Comparison of ENCODE assay signal across 9 cellular contexts in the genomic region with DNA sequence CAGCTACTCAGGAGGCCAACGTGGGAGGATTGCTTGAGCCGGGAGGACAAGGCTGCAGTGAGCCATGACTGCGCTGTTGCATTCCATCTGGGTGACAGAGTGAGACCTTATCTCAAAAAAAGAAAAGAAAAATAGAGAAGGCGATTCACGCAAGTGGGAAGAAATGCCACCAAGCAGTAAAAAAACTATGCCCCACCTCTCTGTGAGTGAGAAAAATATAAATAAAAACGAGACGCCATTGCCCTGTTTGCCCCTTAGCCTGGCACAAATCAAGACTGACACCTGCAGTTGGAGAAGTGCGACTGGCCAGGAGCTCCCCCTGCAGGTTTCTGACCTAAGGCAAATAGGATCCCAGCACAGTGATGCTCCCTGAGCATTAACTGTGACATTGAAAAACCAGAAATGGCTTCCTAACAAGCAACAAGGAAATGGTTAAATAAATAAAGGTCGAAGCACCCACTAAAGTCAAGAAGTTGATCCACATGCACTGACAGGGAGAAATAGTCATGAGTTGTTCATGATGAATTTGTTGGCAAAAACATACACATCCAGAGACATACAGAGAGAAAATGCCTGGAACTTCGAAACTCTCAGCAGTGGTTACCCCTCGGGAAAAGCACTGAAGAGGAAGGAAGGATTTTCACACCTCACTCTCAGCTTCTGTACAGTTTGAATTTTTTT. TPM values are rescaled to one million over a fixed set of nuclear protein-coding genes. Genes with fewer than 3 reads are reported as not detected.
A peak's percentile ranks its signal among the peaks of the same experiment; 100 is the strongest.
DNase-seq lines count a peak whose midpoint lies in the region; ATAC-seq and TF ChIP-seq lines count a peak whose summit lies in the region.
"Had no signal": no experiment of that assay in that cellular context is flagged by ENCODE, and none has a peak within 500 bp of the region (broad histone marks: within the 10 kb centered on the region; RNA-seq: fewer than 3 reads in every experiment).

No MANE protein-coding gene starts in this region.

- DNase-seq in NOMO-1 treated with DMSO at 0.1 percent for 48 hours (lab: John Stamatoyannopoulos, UW; ENCODE audit: unreplicated experiment) = peak; percentile 35
- DNase-seq in NOMO-1 treated with dmso at 0.1 percent for 144 hours (lab: John Stamatoyannopoulos, UW; ENCODE audit: unreplicated experiment) = no peak
- DNase-seq in Karpas-422 = peak; percentile 86
- peak; percentile 42 for DNase-seq in activated CD8-positive, alpha-beta T cell treated with anti-CD3 and anti-CD28 coated beads, Interleukin-2, amount 10 ng/mL, durations not matched to agents 7 days and 5 days
- peak in 1 of 3 donors; percentile 56 for DNase-seq in mucosa of descending colon
- DNase-seq in upper lobe of left lung = no peak

- no peak overlapping the region for H3K4me2 ChIP-seq in Karpas-422 (ENCODE audit: low read depth, low read length, poor library complexity, severe bottlenecking)

- no peaks in the 10 kb centered on the region for H3K36me3 ChIP-seq in Karpas-422 (ENCODE audit: insufficient read depth, low read length)
- H3K36me3 ChIP-seq in mucosa of descending colon (ENCODE audit: low read depth) = no peaks in the 10 kb centered on the region
- no peaks in the 10 kb centered on the region for H3K36me3 ChIP-seq in upper lobe of left lung

- H3K4me3 ChIP-seq in Karpas-422 (ENCODE audit: low read length) (no peak overlapping the region), mucosa of descending colon (no peak overlapping the region), upper lobe of left lung (no peak overlapping the region)

- no peak overlapping the region for H3K27ac Mint-ChIP-seq in activated CD8-positive, alpha-beta T cell treated with anti-CD3 and anti-CD28 coated beads, Interleukin-2, amount 10 ng/mL, durations not matched to agents 7 days and 5 days

- no peaks in the 10 kb centered on the region for H3K9me3 Mint-ChIP-seq in activated CD8-positive, alpha-beta T cell treated with anti-CD3 and anti-CD28 coated beads, Interleukin-2, amount 10 ng/mL, durations not matched to agents 7 days and 5 days (ENCODE audit: insufficient read depth)

- no peak overlapping the region for H3K9ac ChIP-seq in Karpas-422 (ENCODE audit: low read length)

- POLR2A ChIA-PET in activated CD8-positive, alpha-beta T cell treated with anti-CD3 and anti-CD28 coated beads, Interleukin-2, amount 10 ng/mL, durations not matched to agents 7 days and 5 days (lab: Charles Lee) = no interaction called here

- no peak for ATAC-seq in activated CD8-positive, alpha-beta T cell treated with anti-CD3 and anti-CD28 coated beads, Interleukin-2, amount 10 ng/mL, durations not matched to agents 7 days and 5 days
- ATAC-seq in mucosa of descending colon (peak; percentile 50), HG03280 (IDR thresholded peaks at IDR 0.05; ENCODE audit: unreplicated experiment) (no peak), GM19324 (IDR thresholded peaks at IDR 0.05; ENCODE audit: low FRiP score, unreplicated experiment) (no peak), upper lobe of left lung (ENCODE audit: low FRiP score in 2 of 2) (no peak)

- H2AFZ ChIP-seq in Karpas-422 (ENCODE audit: low read length) = no peak overlapping the region

- CTCF ChIA-PET in activated CD8-positive, alpha-beta T cell treated with anti-CD3 and anti-CD28 coated beads, Interleukin-2, amount 10 ng/mL, durations not matched to agents 7 days and 5 days (lab: Charles Lee) = interaction anchor here (0.6 to 0.9 kb wide), 3 partner anchors 12 to 59 kb away, joined by 3 to 4 read pairs (median 3); no protein-coding TSS in a partner anchor

- H3K9me3 ChIP-seq in Karpas-422 (ENCODE audit: low read length) (no peaks in the 10 kb centered on the region), mucosa of descending colon (no peaks in the 10 kb centered on the region), upper lobe of left lung (no peaks in the 10 kb centered on the region)

- peak; percentile 26 for TF ChIP-seq CTCF in mucosa of descending colon (IDR thresholded peaks at IDR 0.05)
- TF ChIP-seq CTCF in upper lobe of left lung (IDR thresholded peaks at IDR 0.05) = no peak

- intact Hi-C loops in mucosa of descending colon (cut with DNase I, micrococcal nuclease) = no loop called here

- H3K4me1 ChIP-seq in Karpas-422 (ENCODE audit: low read length) (no peaks in the 10 kb centered on the region), mucosa of descending colon (ENCODE audit: low read depth) (no peaks in the 10 kb centered on the region), upper lobe of left lung (no peaks in the 10 kb centered on the region)

- H3K27ac ChIP-seq in Karpas-422 (ENCODE audit: low read length) = no peak overlapping the region
- no peak overlapping the region for H3K27ac ChIP-seq in upper lobe of left lung

- 27 to 28% methylated on average over 11 of the region's 11 CpGs for whole genome bisulfite sequencing in upper lobe of left lung, 2 donors

- no peaks in the 10 kb centered on the region for H4K20me1 ChIP-seq in Karpas-422 (ENCODE audit: insufficient read depth, low read depth, low read length)

- no peaks in the 10 kb centered on the region for H3K9me2 ChIP-seq in Karpas-422 (replicated peaks; ENCODE audit: insufficient read depth, low read length)

- no peaks in the 10 kb centered on the region for H3K4me1 Mint-ChIP-seq in activated CD8-positive, alpha-beta T cell treated with anti-CD3 and anti-CD28 coated beads, Interleukin-2, amount 10 ng/mL, durations not matched to agents 7 days and 5 days (ENCODE audit: low read depth)

- H3K79me2 ChIP-seq in Karpas-422 (ENCODE audit: low read length) = no peaks in the 10 kb centered on the region

- no peak overlapping the region for H3K4me3 Mint-ChIP-seq in activated CD8-positive, alpha-beta T cell treated with anti-CD3 and anti-CD28 coated beads, Interleukin-2, amount 10 ng/mL, durations not matched to agents 7 days and 5 days

- no peaks in the 10 kb centered on the region for H3K27me3 ChIP-seq in Karpas-422 (ENCODE audit: low read length)
- H3K27me3 ChIP-seq in upper lobe of left lung = no peaks in the 10 kb centered on the region

- TF ChIP-seq EP300 in upper lobe of left lung (IDR thresholded peaks at IDR 0.05) = no peak

- no peaks in the 10 kb centered on the region for H3K27me3 Mint-ChIP-seq in activated CD8-positive, alpha-beta T cell treated with anti-CD3 and anti-CD28 coated beads, Interleukin-2, amount 10 ng/mL, durations not matched to agents 7 days and 5 days (ENCODE audit: low read depth)

- H3K36me3 Mint-ChIP-seq in activated CD8-positive, alpha-beta T cell treated with anti-CD3 and anti-CD28 coated beads, Interleukin-2, amount 10 ng/mL, durations not matched to agents 7 days and 5 days (ENCODE audit: low read depth) = no peaks in the 10 kb centered on the region

- no peak for TF ChIP-seq POLR2A in upper lobe of left lung (IDR thresholded peaks at IDR 0.05)

RNA-seq across cellular contexts. Expression of a gene that starts 21.1 kb away (rescaled TPM):
- not detected in 2 replicates for total RNA-seq in Karpas-422 (2014; rRNA removed; shearing (Covaris generic); ENCODE audit: low replicate concordance)
- total RNA-seq in activated CD8-positive, alpha-beta T cell treated with anti-CD3 and anti-CD28 coated beads, Interleukin-2, amount 10 ng/mL, durations not matched to agents 7 days and 5 days = not detected
- not detected for total RNA-seq in mucosa of descending colon
- under 1 TPM in 1 of 6 donors, not detected in 5; 0.47 TPM for total RNA-seq in upper lobe of left lung
- total RNA-seq: lung microvascular endothelial cell had no signal

Comparison
In these comparisons a context has a peak if more than half of its experiments do, and no peak if none do; other contexts are left out.
1. DNase-seq: peak in NOMO-1 treated with DMSO at 0.1 percent for 48 hours (single experiment), Karpas-422 (single experiment) and activated CD8-positive, alpha-beta T cell treated with anti-CD3 and anti-CD28 coated beads, Interleukin-2, amount 10 ng/mL, durations not matched to agents 7 days and 5 days (single experiment); none in NOMO-1 treated with dmso at 0.1 percent for 144 hours (single experiment) and upper lobe of left lung (0 of 2).